19 cellular contexts compared by ENCODE assay signal in genomic region chr21:35911412-35912191, GRCh38.
DNase-seq lines count a peak whose midpoint lies in the region; ATAC-seq, FAIRE-seq and TF ChIP-seq lines count a peak whose summit lies in the region.
"Had no signal": no experiment of that assay in that cellular context is flagged by ENCODE, and none has a peak within 500 bp of the region (broad histone marks: within the 10 kb centered on the region; RNA-seq: fewer than 3 reads in every experiment).

No MANE protein-coding gene starts in this region.

- H4K20me1 ChIP-seq in astrocyte (ENCODE audit: insufficient read depth, low read length), result no peaks in the 10 kb centered on the region
- H4K20me1 ChIP-seq: BLaER1 treated with 17β-estradiol and CSF1 and Interleukin-3, amounts not matched to agents 10 nM and 100 nM had no signal

- H3K27ac ChIP-seq in breast epithelium (peak overlapping the region in 1 of 2 donors; percentile 19), astrocyte (ENCODE audit: low read depth, low read length) (no peak overlapping the region), left lung (no peak overlapping the region), testis (no peak overlapping the region)
- H3K27ac ChIP-seq: BLaER1 treated with 17β-estradiol and CSF1 and Interleukin-3, amounts not matched to agents 10 nM and 100 nM; KMS-11; PC-9 had no signal

- H3K9ac ChIP-seq in astrocyte (ENCODE audit: low read length), result no peak overlapping the region
- H3K9ac ChIP-seq: BLaER1 treated with 17β-estradiol and CSF1 and Interleukin-3, amounts not matched to agents 10 nM and 100 nM; KMS-11 had no signal

- no peak overlapping the region for H3K27ac Mint-ChIP-seq in astrocyte (ENCODE audit: unreplicated experiment)
- H3K27ac Mint-ChIP-seq: H9 had no signal

- H3K4me1 Mint-ChIP-seq in astrocyte (ENCODE audit: low read depth, unreplicated experiment), result peaks cover 4% of the 10 kb centered on the region

- H3K36me3 Mint-ChIP-seq in astrocyte (ENCODE audit: low read depth, unreplicated experiment), result no peaks in the 10 kb centered on the region

- FAIRE-seq in astrocyte (lab: Jason Lieb, UNC), result peak; percentile 69
- FAIRE-seq: A204.1, GM19239 had no signal

- no peaks in the 10 kb centered on the region for H3K9me3 ChIP-seq in breast epithelium
- H3K9me3 ChIP-seq in astrocyte (ENCODE audit: insufficient read depth, low read depth, low read length), result no peaks in the 10 kb centered on the region
- no peaks in the 10 kb centered on the region for H3K9me3 ChIP-seq in left lung
- no peaks in the 10 kb centered on the region for H3K9me3 ChIP-seq in testis

- H3K4me3 ChIP-seq in breast epithelium, result no peak overlapping the region
- H3K4me3 ChIP-seq in astrocyte (ENCODE audit: insufficient read depth, low read depth, low read length), result no peak overlapping the region
- no peak overlapping the region for H3K4me3 ChIP-seq in left lung
- no peak overlapping the region for H3K4me3 ChIP-seq in testis
- H3K4me3 ChIP-seq: BLaER1 treated with 17β-estradiol and CSF1 and Interleukin-3, amounts not matched to agents 10 nM and 100 nM; PC-9 had no signal

- no peaks in the 10 kb centered on the region for H3K27me3 Mint-ChIP-seq in astrocyte (ENCODE audit: low read depth, unreplicated experiment)

- peak; percentile 28 to 84 for DNase-seq in T47D (ENCODE audit: low read depth in 1 of 2, low spot score in 1 of 2)
- no peak for DNase-seq in breast epithelium (ENCODE audit: low spot score in 2 of 2)
- DNase-seq in astrocyte (ENCODE audit: low read depth), result no peak
- DNase-seq in left lung, result no peak
- DNase-seq in NCI-H1092 (lab: John Stamatoyannopoulos, UW), result no peak
- no peak for DNase-seq in ACHN
- no peak for DNase-seq in testis
- DNase-seq: DMS 273 treated with DMSO at 0.1 percent for 48 hours, H9, NCI-H1436 treated with DMSO at 0.1 percent for 48 hours, NCI-H2081 treated with DMSO at 0.1 percent for 48 hours, NCI-H2227 treated with DMSO at 0.1 percent for 48 hours, NCI-H69 had no signal

- TF ChIP-seq POLR2A in breast epithelium (IDR thresholded peaks at IDR 0.05), result no peak
- TF ChIP-seq POLR2A in testis (IDR thresholded peaks at IDR 0.05), result no peak

- ATAC-seq in left lung, result peak; percentile 88
- no peak for ATAC-seq in GM18517 (IDR thresholded peaks at IDR 0.05; ENCODE audit: unreplicated experiment)

- H3K4me3 Mint-ChIP-seq in astrocyte (ENCODE audit: unreplicated experiment), result no peak overlapping the region
- H3K4me3 Mint-ChIP-seq: H9 had no signal

- no peak overlapping the region for H3K4me2 ChIP-seq in astrocyte (ENCODE audit: low read length)
- H3K4me2 ChIP-seq: BLaER1 treated with 17β-estradiol and CSF1 and Interleukin-3, amounts not matched to agents 10 nM and 100 nM; KMS-11; PC-9 had no signal

- H3K9me3 Mint-ChIP-seq in astrocyte (ENCODE audit: unreplicated experiment), result no peaks in the 10 kb centered on the region

- H3K27me3 ChIP-seq in breast epithelium (no peaks in the 10 kb centered on the region), astrocyte (ENCODE audit: insufficient read depth, low read length) (no peaks in the 10 kb centered on the region), left lung (no peaks in the 10 kb centered on the region), testis (no peaks in the 10 kb centered on the region)
- H3K27me3 ChIP-seq: BLaER1 treated with 17β-estradiol and CSF1 and Interleukin-3, amounts not matched to agents 10 nM and 100 nM had no signal

- intact Hi-C loops in breast epithelium (cut with DNase I; ENCODE audit: low total_unique reads), result no loop called here
- intact Hi-C loops in left lung (cut with DNase I), result no loop called here
- intact Hi-C loops in testis (cut with DNase I; ENCODE audit: low total_unique reads), result no loop called here

- H3K36me3 ChIP-seq in breast epithelium, result no peaks in the 10 kb centered on the region
- H3K36me3 ChIP-seq in astrocyte (ENCODE audit: insufficient read depth, low read length), result no peaks in the 10 kb centered on the region
- no peaks in the 10 kb centered on the region for H3K36me3 ChIP-seq in left lung
- no peaks in the 10 kb centered on the region for H3K36me3 ChIP-seq in testis (ENCODE audit: low read depth, missing control alignments)
- H3K36me3 ChIP-seq: BLaER1 treated with 17β-estradiol and CSF1 and Interleukin-3, amounts not matched to agents 10 nM and 100 nM had no signal

- H3K4me1 ChIP-seq in breast epithelium (no peaks in the 10 kb centered on the region), astrocyte (ENCODE audit: insufficient read depth, low read length) (peaks cover 4% of the 10 kb centered on the region), left lung (no peaks in the 10 kb centered on the region), testis (no peaks in the 10 kb centered on the region)

- no peaks in the 10 kb centered on the region for H3K79me2 ChIP-seq in astrocyte (ENCODE audit: insufficient read depth, low read length)

- H2AFZ ChIP-seq in astrocyte (ENCODE audit: low read depth, low read length), result no peak overlapping the region
- H2AFZ ChIP-seq: PC-9 had no signal

- 91 to 96% methylated on average over 4 of the region's 4 CpGs for WGBS in testis, 2 donors

- in situ Hi-C loops in T47D (cut with HindIII; ENCODE audit: low pct_unique_long_range_greater_than_20kb, low sequenced_read_pairs) (no loop called here), ACHN (cut with HindIII; ENCODE audit: low pct_ligation_motif_present, low pct_unique_long_range_greater_than_20kb, low sequenced_read_pairs) (no loop called here)

- TF ChIP-seq CTCF in breast epithelium (IDR thresholded peaks at IDR 0.05) (no peak), astrocyte (IDR thresholded peaks at IDR 0.05; ENCODE audit: insufficient read depth, low read depth, low read length) (no peak), left lung (IDR thresholded peaks at IDR 0.05) (no peak), testis (IDR thresholded peaks at IDR 0.05) (no peak)

Comparison
In these comparisons a context has a peak if more than half of its experiments do, and no peak if none do; other contexts are left out.
1. DNase-seq: peak in T47D (2 of 2); none in breast epithelium (0 of 2), astrocyte (single experiment), left lung (0 of 2), NCI-H1092 (single experiment), ACHN (single experiment) and testis (single experiment).